8 cellular contexts compared by ENCODE assay signal in the genomic region with DNA sequence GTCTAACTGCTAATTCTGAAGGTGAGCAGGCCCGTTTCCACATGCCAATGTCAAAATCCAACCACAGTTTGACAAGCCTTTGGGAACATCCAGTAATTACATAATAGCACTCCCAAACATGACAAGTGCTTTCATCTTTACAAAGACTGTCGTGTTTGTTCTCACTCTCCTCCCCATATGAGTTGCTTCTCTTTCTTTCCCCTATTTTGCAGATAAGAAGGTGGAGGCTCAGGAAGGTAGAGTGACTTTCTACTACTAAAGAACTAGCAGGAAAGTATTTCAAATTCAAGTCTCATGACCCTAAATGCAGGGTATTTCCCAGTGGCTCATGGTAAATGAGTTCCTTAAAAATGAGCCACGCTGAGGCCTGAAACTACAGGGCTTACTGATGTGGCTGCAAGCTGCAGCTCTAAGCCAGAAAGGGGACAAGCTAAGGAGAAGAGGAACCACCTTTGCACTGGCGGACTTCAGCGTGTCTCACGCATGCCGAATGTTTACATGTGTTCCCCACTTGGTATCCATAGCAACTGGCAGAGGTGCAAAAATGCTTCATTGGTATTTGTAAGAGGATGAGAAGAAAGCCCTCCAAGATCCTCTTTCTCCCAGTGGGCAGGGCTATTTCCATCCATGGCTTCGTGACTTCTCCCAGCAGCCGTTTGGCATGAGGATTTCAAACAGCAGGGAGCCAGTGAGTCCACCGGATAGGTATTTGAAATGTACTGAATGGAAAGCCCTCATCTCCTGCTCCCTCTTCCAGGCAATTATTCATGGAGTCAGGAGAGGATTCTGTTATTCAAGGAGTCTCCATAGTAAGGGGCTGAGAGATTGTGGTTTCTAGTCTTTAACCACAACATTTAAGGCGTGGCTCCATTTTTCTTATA. TPM values are rescaled to one million over a fixed set of nuclear protein-coding genes. Genes with fewer than 3 reads are reported as not detected.
A peak's percentile ranks its signal among the peaks of the same experiment; 100 is the strongest.
DNase-seq lines count a peak whose midpoint lies in the region; ATAC-seq lines count a peak whose summit lies in the region.

No MANE protein-coding gene starts in this region.

- H3K4me1 Mint-ChIP-seq in activated CD8-positive, alpha-beta T cell treated with anti-CD3 and anti-CD28 coated beads, Interleukin-2, amount 10 ng/mL, durations not matched to agents 7 days and 5 days (ENCODE audit: low read depth), result peaks cover 88% of the 10 kb centered on the region
- peaks cover 62 to 74% of the 10 kb centered on the region in 2 donors for H3K4me1 Mint-ChIP-seq in effector memory CD8-positive, alpha-beta T cell (ENCODE audit: low read depth in 2 of 2)
- H3K4me1 Mint-ChIP-seq in naive thymus-derived CD4-positive, alpha-beta T cell, result peaks cover 69 to 100% (median 95%) of the 10 kb centered on the region in 7 donors

- H3K27ac Mint-ChIP-seq in activated CD8-positive, alpha-beta T cell treated with anti-CD3 and anti-CD28 coated beads, Interleukin-2, amount 10 ng/mL, durations not matched to agents 7 days and 5 days, result peak overlapping the region; percentile 87
- peak overlapping the region; percentile 97 to 100 for H3K27ac Mint-ChIP-seq in effector memory CD8-positive, alpha-beta T cell
- peak overlapping the region; percentile 89 to 100 (median 99) for H3K27ac Mint-ChIP-seq in naive thymus-derived CD4-positive, alpha-beta T cell

- CTCF ChIA-PET in activated CD8-positive, alpha-beta T cell treated with anti-CD3 and anti-CD28 coated beads, Interleukin-2, amount 10 ng/mL, durations not matched to agents 7 days and 5 days (lab: Charles Lee), result interaction anchor here (0.7 to 1.8 kb wide), 7 partner anchors 16 to 68 kb away, joined by 3 to 4 read pairs (median 3); no protein-coding TSS in a partner anchor
- CTCF ChIA-PET in naive thymus-derived CD4-positive, alpha-beta T cell (lab: Charles Lee), result interaction anchor here (0.6 to 0.9 kb wide), 2 partner anchors 24 to 56 kb away, joined by 3 read pairs; partner anchors contain the start of gene CD44

- DNase-seq in ELF-1 (ENCODE audit: low read depth, low spot score) (peak; percentile 54), LHCN-M2 (ENCODE audit: low read depth) (peak; percentile 100), NCI-H524 (lab: John Stamatoyannopoulos, UW) (no peak)
- peak; percentile 80 for DNase-seq in activated CD8-positive, alpha-beta T cell treated with anti-CD3 and anti-CD28 coated beads, Interleukin-2, amount 10 ng/mL, durations not matched to agents 7 days and 5 days
- DNase-seq in effector memory CD8-positive, alpha-beta T cell, result peak; percentile 65 to 70 (median 66)
- peak; percentile 39 to 89 (median 73) for DNase-seq in naive thymus-derived CD4-positive, alpha-beta T cell

- peaks cover 2% of the 10 kb centered on the region for H3K27me3 Mint-ChIP-seq in activated CD8-positive, alpha-beta T cell treated with anti-CD3 and anti-CD28 coated beads, Interleukin-2, amount 10 ng/mL, durations not matched to agents 7 days and 5 days (ENCODE audit: low read depth)
- H3K27me3 Mint-ChIP-seq in effector memory CD8-positive, alpha-beta T cell, result no peaks in the 10 kb centered on the region
- no peaks in the 10 kb centered on the region for H3K27me3 Mint-ChIP-seq in naive thymus-derived CD4-positive, alpha-beta T cell

- H3K36me3 ChIP-seq in naive thymus-derived CD4-positive, alpha-beta T cell (ENCODE audit: control insufficient read depth in 2 of 3, insufficient read depth in 3 of 3, low read length in 3 of 3), result no peaks in the 10 kb centered on the region
- no peaks in the 10 kb centered on the region for H3K36me3 ChIP-seq in stomach smooth muscle (ENCODE audit: control insufficient read depth in 2 of 2, insufficient read depth in 2 of 2, low read length in 2 of 2)

- H3K9ac ChIP-seq in stomach smooth muscle (ENCODE audit: low read length in 2 of 2), result peak overlapping the region in 1 of 2 donors; percentile 21

- peak overlapping the region; percentile 55 for H3K4me3 ChIP-seq in naive thymus-derived CD4-positive, alpha-beta T cell (ENCODE audit: low read length)
- H3K4me3 ChIP-seq in stomach smooth muscle (ENCODE audit: low read length in 2 of 2), result peak overlapping the region in 1 of 2 donors; percentile 22

- intact Hi-C loops in naive thymus-derived CD4-positive, alpha-beta T cell (cut with micrococcal nuclease), result loop anchor here (1.0 to 5.0 kb wide), 15 partner anchors 23 to 309 kb away; partner anchors contain the start of genes APIP (in 1 of the 2), CD44 (in 1 of the 2) and PDHX (in 1 of the 2)

- POLR2A ChIA-PET in activated CD8-positive, alpha-beta T cell treated with anti-CD3 and anti-CD28 coated beads, Interleukin-2, amount 10 ng/mL, durations not matched to agents 7 days and 5 days (lab: Charles Lee), result interaction anchor here (0.6 to 3.1 kb wide), 6 partner anchors 33 to 94 kb away, joined by 3 to 20 read pairs (median 3); partner anchors contain the start of gene CD44
- POLR2A ChIA-PET in naive thymus-derived CD4-positive, alpha-beta T cell (lab: Charles Lee), result interaction anchor here (0.6 to 4.6 kb wide), 16 partner anchors 17 to 511 kb away, joined by 3 to 35 read pairs (median 4); partner anchors contain the start of gene CD44

- no peaks in the 10 kb centered on the region for H3K27me3 ChIP-seq in naive thymus-derived CD4-positive, alpha-beta T cell (ENCODE audit: control insufficient read depth in 2 of 2, insufficient read depth in 2 of 2, low read length in 2 of 2)
- no peaks in the 10 kb centered on the region for H3K27me3 ChIP-seq in stomach smooth muscle (ENCODE audit: control insufficient read depth in 1 of 2, insufficient read depth in 2 of 2, low read length in 2 of 2)

- peaks cover 27% of the 10 kb centered on the region for H3K36me3 Mint-ChIP-seq in activated CD8-positive, alpha-beta T cell treated with anti-CD3 and anti-CD28 coated beads, Interleukin-2, amount 10 ng/mL, durations not matched to agents 7 days and 5 days (ENCODE audit: low read depth)
- peaks cover 23% of the 10 kb centered on the region for H3K36me3 Mint-ChIP-seq in effector memory CD8-positive, alpha-beta T cell (ENCODE audit: insufficient read depth)
- peaks cover 0 to 17% (median 4%) of the 10 kb centered on the region in 5 donors for H3K36me3 Mint-ChIP-seq in naive thymus-derived CD4-positive, alpha-beta T cell

- peak overlapping the region; percentile 71 for H3K4me3 Mint-ChIP-seq in activated CD8-positive, alpha-beta T cell treated with anti-CD3 and anti-CD28 coated beads, Interleukin-2, amount 10 ng/mL, durations not matched to agents 7 days and 5 days
- peak overlapping the region; percentile 79 to 84 for H3K4me3 Mint-ChIP-seq in effector memory CD8-positive, alpha-beta T cell
- peak overlapping the region; percentile 78 to 89 (median 86) for H3K4me3 Mint-ChIP-seq in naive thymus-derived CD4-positive, alpha-beta T cell

- H3K4me1 ChIP-seq in naive thymus-derived CD4-positive, alpha-beta T cell (ENCODE audit: control insufficient read depth in 2 of 2, insufficient read depth in 2 of 2, low read length in 2 of 2), result peaks cover 64 to 82% of the 10 kb centered on the region in 2 donors
- peaks cover 42% of the 10 kb centered on the region for H3K4me1 ChIP-seq in stomach smooth muscle (ENCODE audit: control insufficient read depth, insufficient read depth, low read length)

- H3K9me3 Mint-ChIP-seq in activated CD8-positive, alpha-beta T cell treated with anti-CD3 and anti-CD28 coated beads, Interleukin-2, amount 10 ng/mL, durations not matched to agents 7 days and 5 days (ENCODE audit: insufficient read depth), result no peaks in the 10 kb centered on the region
- no peaks in the 10 kb centered on the region for H3K9me3 Mint-ChIP-seq in effector memory CD8-positive, alpha-beta T cell
- H3K9me3 Mint-ChIP-seq in naive thymus-derived CD4-positive, alpha-beta T cell, result peaks cover 0 to 7% (median 0%) of the 10 kb centered on the region in 11 donors

- H3K9me3 ChIP-seq in naive thymus-derived CD4-positive, alpha-beta T cell (ENCODE audit: control insufficient read depth in 2 of 3, low read length in 3 of 3), result no peaks in the 10 kb centered on the region
- H3K9me3 ChIP-seq in stomach smooth muscle (ENCODE audit: control insufficient read depth in 2 of 2, low read length in 2 of 2), result no peaks in the 10 kb centered on the region

- H3K27ac ChIP-seq in naive thymus-derived CD4-positive, alpha-beta T cell (ENCODE audit: low read depth, low read length), result peak overlapping the region; percentile 95
- peak overlapping the region; percentile 64 for H3K27ac ChIP-seq in stomach smooth muscle (ENCODE audit: low read length)

- peak; percentile 61 for ATAC-seq in GM21786 (IDR thresholded peaks at IDR 0.05; ENCODE audit: unreplicated experiment)
- peak; percentile 68 for ATAC-seq in activated CD8-positive, alpha-beta T cell treated with anti-CD3 and anti-CD28 coated beads, Interleukin-2, amount 10 ng/mL, durations not matched to agents 7 days and 5 days
- ATAC-seq in effector memory CD8-positive, alpha-beta T cell (replicated peaks), result peak; percentile 69
- peak; percentile 82 for ATAC-seq in naive thymus-derived CD4-positive, alpha-beta T cell

RNA-seq across cellular contexts. Expression of gene CD44, which starts 55.5 kb away (rescaled TPM):
- total RNA-seq in LHCN-M2 (2014; rRNA removed), result 215 and 235 TPM in 2 replicates
- 292 TPM for polyA plus RNA-seq in LHCN-M2 (2012)
- total RNA-seq in activated CD8-positive, alpha-beta T cell treated with anti-CD3 and anti-CD28 coated beads, Interleukin-2, amount 10 ng/mL, durations not matched to agents 7 days and 5 days, result 100 to 1,000 TPM; 398 to 399 TPM
- 1,000 to 10,000 TPM in 1 of 5 experiments, 100 to 1,000 TPM in 4; 369 to 1,223 (median 784) TPM for total RNA-seq in naive thymus-derived CD4-positive, alpha-beta T cell
- 100 to 1,000 TPM; 332 to 372 TPM for polyA plus RNA-seq in naive thymus-derived CD4-positive, alpha-beta T cell

Comparison
In these comparisons a context has a peak if more than half of its experiments do, and no peak if none do; other contexts are left out.
1. DNase-seq: peak in ELF-1 (single experiment), LHCN-M2 (single experiment), activated CD8-positive, alpha-beta T cell treated with anti-CD3 and anti-CD28 coated beads, Interleukin-2, amount 10 ng/mL, durations not matched to agents 7 days and 5 days (single experiment), effector memory CD8-positive, alpha-beta T cell (3 of 3) and naive thymus-derived CD4-positive, alpha-beta T cell (9 of 9); none in NCI-H524 (0 of 2).
2. Peak in every context shown above with its lines, with median percentiles within 50 percentile points of each other: ATAC-seq, H3K27ac Mint-ChIP-seq and H3K4me3 Mint-ChIP-seq.